14 cellular contexts compared by ENCODE assay signal in genomic region chr20:44131704-44132103, GRCh38. TPM values are rescaled to one million over a fixed set of nuclear protein-coding genes. Genes with fewer than 3 reads are reported as not detected.
DNase-seq lines count a peak whose midpoint lies in the region; ATAC-seq and TF ChIP-seq lines count a peak whose summit lies in the region.
"Had no signal": no experiment of that assay in that cellular context is flagged by ENCODE, and none has a peak within 500 bp of the region (broad histone marks: within the 10 kb centered on the region; RNA-seq: fewer than 3 reads in every experiment).

No MANE protein-coding gene starts in this region.

- intact Hi-C loops in psoas muscle (cut with DNase I) = no loop called here
- intact Hi-C loops in tibial artery (cut with DNase I; ENCODE audit: low total_unique reads) = no loop called here

- TF ChIP-seq CTCF in gastroesophageal sphincter (IDR thresholded peaks at IDR 0.05) (no peak), psoas muscle (IDR thresholded peaks at IDR 0.05) (no peak), tibial artery (IDR thresholded peaks at IDR 0.05) (no peak)

- no peak overlapping the region for H3K4me3 ChIP-seq in gastroesophageal sphincter
- no peak overlapping the region for H3K4me3 ChIP-seq in psoas muscle
- no peak overlapping the region for H3K4me3 ChIP-seq in tibial artery
- H3K4me3 ChIP-seq: BLaER1 treated with 17β-estradiol and CSF1 and Interleukin-3, amounts not matched to agents 10 nM and 100 nM had no signal

- ATAC-seq in gastroesophageal sphincter (no peak), psoas muscle (no peak), GM21619 (IDR thresholded peaks at IDR 0.05; ENCODE audit: unreplicated experiment) (no peak), GM21717 (IDR thresholded peaks at IDR 0.05; ENCODE audit: unreplicated experiment) (no peak), HG02759 (IDR thresholded peaks at IDR 0.05; ENCODE audit: unreplicated experiment) (no peak)
- ATAC-seq: HepG2 had no signal

- no peak for TF ChIP-seq EP300 in gastroesophageal sphincter (IDR thresholded peaks at IDR 0.05)

- H3K27me3 ChIP-seq in gastroesophageal sphincter (no peaks in the 10 kb centered on the region), psoas muscle (ENCODE audit: insufficient read depth in 3 of 3, low read length in 2 of 3) (no peaks in the 10 kb centered on the region), tibial artery (no peaks in the 10 kb centered on the region)
- H3K27me3 ChIP-seq: BLaER1 treated with 17β-estradiol and CSF1 and Interleukin-3, amounts not matched to agents 10 nM and 100 nM had no signal

- H3K27ac ChIP-seq in gastroesophageal sphincter = peak overlapping the region; percentile 21 to 70 (median 52)
- peak overlapping the region; percentile 21 for H3K27ac ChIP-seq in psoas muscle
- H3K27ac ChIP-seq in tibial artery = peak overlapping the region; percentile 41 to 72
- H3K27ac ChIP-seq: BLaER1 treated with 17β-estradiol and CSF1 and Interleukin-3, amounts not matched to agents 10 nM and 100 nM had no signal

- H3K4me1 ChIP-seq in gastroesophageal sphincter (peaks cover 3 to 56% (median 3%) of the 10 kb centered on the region in 3 donors), psoas muscle (peaks cover 16% of the 10 kb centered on the region), tibial artery (peaks cover 0 to 62% (median 16%) of the 10 kb centered on the region in 4 donors)

- no peak for TF ChIP-seq POLR2A in gastroesophageal sphincter (IDR thresholded peaks at IDR 0.05)

- no peaks in the 10 kb centered on the region for H3K36me3 ChIP-seq in gastroesophageal sphincter
- H3K36me3 ChIP-seq in psoas muscle (ENCODE audit: insufficient read depth in 1 of 2, low read depth in 1 of 2) = no peaks in the 10 kb centered on the region
- H3K36me3 ChIP-seq in tibial artery = no peaks in the 10 kb centered on the region

- WGBS in gastroesophageal sphincter (ENCODE audit: low coverage in 1 of 2), 2 donors = 38 to 60% methylated on average over 1 of the region's 1 CpG
- 42 to 62% (median 47%) methylated on average over 1 of the region's 1 CpG for WGBS in psoas muscle, 3 donors

- H3K9me3 ChIP-seq in gastroesophageal sphincter (no peaks in the 10 kb centered on the region), psoas muscle (no peaks in the 10 kb centered on the region), tibial artery (no peaks in the 10 kb centered on the region)

- peak; percentile 38 for DNase-seq in activated effector memory CD4-positive, alpha-beta T cell treated with anti-CD3 and anti-CD28 coated beads, Interleukin-2, amount 50 U/mL, for 16 hours
- DNase-seq in activated effector memory CD4-positive, alpha-beta T cell treated with Interleukin-2 at 50 U/mL for 16 hours = no peak
- DNase-seq in psoas muscle = no peak
- DNase-seq in tibial artery = no peak
- DNase-seq: 8988T; CD4-positive, CD25-positive, alpha-beta regulatory T cell; GOT3; H9 had no signal

RNA-seq across cellular contexts. Expression of gene JPH2, which starts 55.3 kb away (rescaled TPM):
- total RNA-seq in gastroesophageal sphincter = 100 to 1,000 TPM; 173 to 442 (median 242) TPM
- 100 to 1,000 TPM in 1 of 4 donors, 10 to 100 TPM in 3; 48.0 to 145 (median 81.8) TPM for total RNA-seq in psoas muscle
- 10 to 100 TPM; 13.5 to 25.1 (median 19.9) TPM for polyA plus RNA-seq in psoas muscle
- total RNA-seq: CD4-positive, CD25-positive, alpha-beta regulatory T cell; HepG2 had no signal
- polyA plus RNA-seq: CD4-positive, CD25-positive, alpha-beta regulatory T cell had no signal
